38 cellular contexts compared by ENCODE assay signal in genomic region chr11:109285465-109285864, GRCh38.
"Had no signal": no experiment of that assay in that cellular context is flagged by ENCODE, and none has a peak within 500 bp of the region (broad histone marks: within the 10 kb centered on the region; RNA-seq: fewer than 3 reads in every experiment).

No MANE protein-coding gene starts in this region.

- H3K4me3 Mint-ChIP-seq: activated B cell treated with CpG ODN at 0.5 μM for 24 hours; activated CD4-positive, alpha-beta memory T cell treated with anti-CD3 and anti-CD28 coated beads for 36 hours; activated CD4-positive, alpha-beta T cell treated with anti-CD3 and anti-CD28 coated beads, Interleukin-2, amount 10 ng/mL, durations not matched to agents 24 days and 14 days; activated CD8-positive, alpha-beta T cell treated with anti-CD3 and anti-CD28 coated beads for 36 hours; activated naive CD4-positive, alpha-beta T cell treated with anti-CD3 and anti-CD28 coated beads for 36 hours; activated naive CD8-positive, alpha-beta T cell treated with anti-CD3 and anti-CD28 coated beads for 36 hours; activated T-cell treated with anti-CD3 and anti-CD28 coated beads, Interleukin-2, amount 50 U/mL, for 4 hours; activated T-cell treated with anti-CD3 and anti-CD28 coated beads, Interleukin-2, amount 50 U/mL, for 72 hours; activated T-helper 1 cell treated with anti-CD3 and anti-CD28 coated beads, Interleukin-12 subunit alpha, Interleukin-12 subunit beta, Interleukin-2, Interleukin-4 antibody, amounts not matched to agents 30 ng/mL and 10 ng/mL and 1 ng/mL, durations not matched to agents 14 hours and 24 hours and 36 hours; activated T-helper 17 cell treated with anti-CD3 and anti-CD28 coated beads, Interleukin-2, amount 50 U/mL, for 72 hours; brain; central memory CD8-positive, alpha-beta T cell; T-helper 1 cell treated with Interleukin-12 subunit alpha and Interleukin-12 subunit beta and Interleukin-4 antibody, amounts not matched to agents 30 μg/mL and 1 μg/mL, for 36 hours; T-helper 2 cell treated with Interferon-gamma antibody and Interleukin-4, amounts not matched to agents 5 μg/mL and 100 μg/mL, for 36 hours had no signal

- DNase-seq: activated B cell treated with CpG ODN at 0.5 μM for 24 hours; activated CD4-positive, alpha-beta memory T cell treated with anti-CD3 and anti-CD28 coated beads for 36 hours; activated CD4-positive, alpha-beta T cell treated with anti-CD3 and anti-CD28 coated beads for 4 hours; activated CD4-positive, alpha-beta T cell treated with anti-CD3 and anti-CD28 coated beads, Interleukin-2, amount 10 ng/mL, durations not matched to agents 24 days and 14 days; activated CD4-positive, alpha-beta T cell treated with anti-CD3 and anti-CD28 coated beads, Interleukin-2, amount 50 U/mL, for 1 hour; activated CD4-positive, alpha-beta T cell treated with anti-CD3 and anti-CD28 coated beads, Interleukin-2, amount 50 U/mL, for 4 hours; activated CD4-positive, CD25-positive, alpha-beta regulatory T cell treated with anti-CD3 and anti-CD28 coated beads, Interleukin-2, amount 50 U/mL, for 72 hours; activated CD8-positive, alpha-beta memory T cell treated with anti-CD3 and anti-CD28 coated beads, Interleukin-2, amount 50 U/mL, for 4 hours; activated CD8-positive, alpha-beta T cell treated with anti-CD3 and anti-CD28 coated beads for 36 hours; activated effector memory CD4-positive, alpha-beta T cell treated with anti-CD3 and anti-CD28 coated beads, Interleukin-2, amount 50 U/mL, for 16 hours; activated gamma-delta T cell treated with Interleukin-2 at 50 U/mL for 16 hours; activated naive CD4-positive, alpha-beta T cell; activated naive CD4-positive, alpha-beta T cell treated with anti-CD3 and anti-CD28 coated beads for 36 hours; activated naive CD4-positive, alpha-beta T cell treated with anti-CD3 and anti-CD28 coated beads, Interleukin-2, amount 50 U/mL, for 16 hours; activated naive CD8-positive, alpha-beta T cell treated with anti-CD3 and anti-CD28 coated beads for 36 hours; activated T-cell treated with anti-CD3 and anti-CD28 coated beads for 4 hours; activated T-cell treated with anti-CD3 and anti-CD28 coated beads, Interleukin-2, amount 50 U/mL, for 1 hour; activated T-cell treated with anti-CD3 and anti-CD28 coated beads, Interleukin-2, amount 50 U/mL, for 4 hours; activated T-cell treated with anti-CD3 and anti-CD28 coated beads, Interleukin-2, amount 50 U/mL, for 72 hours; amygdala; anterior cingulate cortex; caudate nucleus; cerebellar nuclear complex; T-helper 1 cell; T-helper 2 cell; T-helper 9 cell had no signal

- H3K27ac Mint-ChIP-seq: activated B cell treated with CpG ODN at 0.5 μM for 24 hours; activated CD4-positive, alpha-beta memory T cell treated with anti-CD3 and anti-CD28 coated beads for 36 hours; activated CD4-positive, alpha-beta T cell treated with anti-CD3 and anti-CD28 coated beads, Interleukin-2, amount 10 ng/mL, durations not matched to agents 24 days and 14 days; activated CD8-positive, alpha-beta T cell treated with anti-CD3 and anti-CD28 coated beads for 36 hours; activated naive CD4-positive, alpha-beta T cell treated with anti-CD3 and anti-CD28 coated beads for 36 hours; activated naive CD4-positive, alpha-beta T cell treated with anti-CD3 and anti-CD28 coated beads, Interleukin-2, amount 50 U/mL, for 72 hours; activated naive CD8-positive, alpha-beta T cell treated with anti-CD3 and anti-CD28 coated beads for 36 hours; activated T-cell treated with anti-CD3 and anti-CD28 coated beads, Interleukin-2, amount 50 U/mL, for 72 hours; activated T-helper 1 cell treated with anti-CD3 and anti-CD28 coated beads, Interleukin-12 subunit alpha, Interleukin-12 subunit beta, Interleukin-2, Interleukin-4 antibody, amounts not matched to agents 30 ng/mL and 10 ng/mL and 1 ng/mL, durations not matched to agents 14 hours and 24 hours and 36 hours; activated T-helper 17 cell treated with anti-CD3 and anti-CD28 coated beads, Interleukin-2, amount 50 U/mL, for 72 hours; brain; T-helper 1 cell treated with Interleukin-12 subunit alpha and Interleukin-12 subunit beta and Interleukin-4 antibody, amounts not matched to agents 30 μg/mL and 1 μg/mL, for 36 hours; T-helper 2 cell treated with Interferon-gamma antibody and Interleukin-4, amounts not matched to agents 5 μg/mL and 100 μg/mL, for 36 hours had no signal

- H3K36me3 Mint-ChIP-seq: activated CD4-positive, alpha-beta memory T cell treated with anti-CD3 and anti-CD28 coated beads for 36 hours; activated naive CD8-positive, alpha-beta T cell treated with anti-CD3 and anti-CD28 coated beads for 36 hours had no signal

- H3K4me1 Mint-ChIP-seq: activated B cell treated with CpG ODN at 0.5 μM for 24 hours; activated CD4-positive, alpha-beta T cell treated with anti-CD3 and anti-CD28 coated beads, Interleukin-2, amount 10 ng/mL, durations not matched to agents 24 days and 14 days; activated naive CD8-positive, alpha-beta T cell treated with anti-CD3 and anti-CD28 coated beads for 36 hours; activated T-helper 17 cell treated with anti-CD3 and anti-CD28 coated beads, Interleukin-2, amount 50 U/mL, for 72 hours; brain; central memory CD8-positive, alpha-beta T cell had no signal

- H3K36me3 ChIP-seq: ascending aorta, cardiac muscle cell had no signal

- H3K4me3 ChIP-seq: ascending aorta, cardiac muscle cell had no signal

- H3K27ac ChIP-seq: ascending aorta, cardiac muscle cell, VCaP had no signal

- H3K4me1 ChIP-seq: ascending aorta had no signal

- H3K9me3 ChIP-seq: ascending aorta had no signal

- H3K27me3 ChIP-seq: ascending aorta, cardiac muscle cell had no signal

- FAIRE-seq: bronchial epithelial cell, TTC549 had no signal

- H3K27me3 Mint-ChIP-seq: activated B cell treated with CpG ODN at 0.5 μM for 24 hours; activated CD4-positive, alpha-beta memory T cell treated with anti-CD3 and anti-CD28 coated beads for 36 hours; activated CD4-positive, alpha-beta T cell treated with anti-CD3 and anti-CD28 coated beads, Interleukin-2, amount 10 ng/mL, durations not matched to agents 24 days and 14 days; activated CD8-positive, alpha-beta T cell treated with anti-CD3 and anti-CD28 coated beads for 36 hours; activated T-helper 17 cell treated with anti-CD3 and anti-CD28 coated beads, Interleukin-2, amount 50 U/mL, for 72 hours; brain; central memory CD8-positive, alpha-beta T cell had no signal

- ATAC-seq: activated CD8-positive, alpha-beta T cell treated with anti-CD3 and anti-CD28 coated beads for 36 hours; activated naive CD4-positive, alpha-beta T cell treated with anti-CD3 and anti-CD28 coated beads, Interleukin-2, amount 50 U/mL, for 72 hours; activated T-cell treated with anti-CD3 and anti-CD28 coated beads, Interleukin-2, amount 50 U/mL, for 4 hours; activated T-cell treated with anti-CD3 and anti-CD28 coated beads, Interleukin-2, amount 50 U/mL, for 72 hours; activated T-helper 17 cell treated with anti-CD3 and anti-CD28 coated beads, Interleukin-2, amount 50 U/mL, for 72 hours had no signal
